ENCODE assay signal across 1 cellular context in the genomic region with DNA sequence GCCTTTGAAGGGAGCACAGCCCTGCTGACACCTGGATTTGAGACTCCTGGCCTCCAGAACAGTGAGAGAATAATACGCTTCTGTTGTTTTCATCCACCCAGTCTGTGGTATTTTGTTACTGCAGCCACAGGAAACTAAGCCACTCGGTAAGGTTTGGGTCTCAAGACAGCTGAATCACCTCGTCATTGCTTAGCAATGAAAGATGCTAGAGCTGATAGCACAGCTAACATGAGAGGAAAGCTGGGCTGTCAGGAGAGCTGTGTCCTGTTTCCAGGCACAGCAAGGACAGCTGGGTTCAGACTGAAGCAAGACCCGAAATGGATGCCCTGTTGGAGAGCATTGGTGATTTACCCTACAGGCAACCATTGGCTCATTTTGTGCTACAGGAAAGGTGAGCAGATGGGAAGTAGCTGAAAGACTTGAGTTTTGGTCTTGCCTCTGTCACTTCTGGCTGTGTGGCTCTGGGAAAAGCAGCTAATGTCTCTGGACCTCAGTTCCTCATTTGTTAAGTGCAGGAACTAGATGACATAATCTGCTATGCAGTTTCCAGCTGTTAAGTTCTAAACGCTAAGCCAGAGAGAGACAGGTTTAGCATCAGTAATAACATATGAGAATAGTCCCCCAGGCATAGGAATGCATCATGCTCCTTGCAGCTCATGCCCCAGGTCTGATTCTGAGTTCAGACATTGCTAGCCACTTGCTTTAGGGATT.
TF ChIP-seq lines count a peak whose summit lies in the region.

No MANE protein-coding gene starts in this region.

TF ChIP-seq in GM12878, 131 proteins besides CTCF, POLR2A, EP300 and RAD21 (continued from another document):
- TF ChIP-seq MYC (IDR thresholded peaks at IDR 0.05; ENCODE audit: insufficient read depth, insufficient read length, insufficient replicate concordance, low read length, severe bottlenecking), result no peak
- TF ChIP-seq TCF12 (IDR thresholded peaks at IDR 0.05; ENCODE audit: low read depth, low read length), result no peak
- TF ChIP-seq, protein P1, sequence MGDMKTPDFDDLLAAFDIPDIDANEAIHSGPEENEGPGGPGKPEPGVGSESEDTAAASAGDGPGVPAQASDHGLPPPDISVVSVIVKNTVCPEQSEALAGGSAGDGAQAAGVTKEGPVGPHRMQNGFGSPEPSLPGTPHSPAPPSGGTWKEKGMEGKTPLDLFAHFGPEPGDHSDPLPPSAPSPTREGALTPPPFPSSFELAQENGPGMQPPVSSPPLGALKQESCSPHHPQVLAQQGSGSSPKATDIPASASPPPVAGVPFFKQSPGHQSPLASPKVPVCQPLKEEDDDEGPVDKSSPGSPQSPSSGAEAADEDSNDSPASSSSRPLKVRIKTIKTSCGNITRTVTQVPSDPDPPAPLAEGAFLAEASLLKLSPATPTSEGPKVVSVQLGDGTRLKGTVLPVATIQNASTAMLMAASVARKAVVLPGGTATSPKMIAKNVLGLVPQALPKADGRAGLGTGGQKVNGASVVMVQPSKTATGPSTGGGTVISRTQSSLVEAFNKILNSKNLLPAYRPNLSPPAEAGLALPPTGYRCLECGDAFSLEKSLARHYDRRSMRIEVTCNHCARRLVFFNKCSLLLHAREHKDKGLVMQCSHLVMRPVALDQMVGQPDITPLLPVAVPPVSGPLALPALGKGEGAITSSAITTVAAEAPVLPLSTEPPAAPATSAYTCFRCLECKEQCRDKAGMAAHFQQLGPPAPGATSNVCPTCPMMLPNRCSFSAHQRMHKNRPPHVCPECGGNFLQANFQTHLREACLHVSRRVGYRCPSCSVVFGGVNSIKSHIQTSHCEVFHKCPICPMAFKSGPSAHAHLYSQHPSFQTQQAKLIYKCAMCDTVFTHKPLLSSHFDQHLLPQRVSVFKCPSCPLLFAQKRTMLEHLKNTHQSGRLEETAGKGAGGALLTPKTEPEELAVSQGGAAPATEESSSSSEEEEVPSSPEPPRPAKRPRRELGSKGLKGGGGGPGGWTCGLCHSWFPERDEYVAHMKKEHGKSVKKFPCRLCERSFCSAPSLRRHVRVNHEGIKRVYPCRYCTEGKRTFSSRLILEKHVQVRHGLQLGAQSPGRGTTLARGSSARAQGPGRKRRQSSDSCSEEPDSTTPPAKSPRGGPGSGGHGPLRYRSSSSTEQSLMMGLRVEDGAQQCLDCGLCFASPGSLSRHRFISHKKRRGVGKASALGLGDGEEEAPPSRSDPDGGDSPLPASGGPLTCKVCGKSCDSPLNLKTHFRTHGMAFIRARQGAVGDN (IDR thresholded peaks at IDR 0.05), result no peak
